ENCODE assay signal across 8 cellular contexts in the genomic region with DNA sequence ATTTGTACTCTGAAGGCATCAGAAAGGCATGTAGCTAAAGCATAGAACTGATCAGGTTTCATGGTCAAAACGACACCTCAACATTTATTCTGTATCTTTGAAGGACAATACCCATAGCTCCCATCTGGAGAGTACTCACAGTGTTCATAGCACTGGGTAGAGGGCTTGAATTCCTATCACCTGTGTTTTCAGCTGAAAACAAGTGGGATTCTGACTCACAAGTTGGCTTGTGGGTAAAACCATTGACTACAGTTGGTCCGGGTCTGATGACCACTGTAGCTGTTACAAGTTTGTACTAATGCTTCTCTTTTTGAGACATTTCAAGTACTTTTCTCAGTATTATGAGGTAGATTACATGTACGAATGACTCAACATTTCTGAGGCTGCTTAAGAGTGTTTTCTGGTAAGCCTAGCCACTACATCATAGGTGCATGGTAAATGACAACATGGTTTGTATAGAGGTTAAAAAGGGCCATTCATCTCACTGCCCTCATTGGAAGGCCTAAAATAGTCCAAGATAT.
DNase-seq lines count a peak whose midpoint lies in the region; TF ChIP-seq lines count a peak whose summit lies in the region.

No MANE protein-coding gene starts in this region.

- no peaks in the 10 kb centered on the region for H3K9me2 ChIP-seq in MM.1S (replicated peaks; ENCODE audit: insufficient read depth, low read length)

- intact Hi-C loops in tibial artery (cut with DNase I; ENCODE audit: low total_unique reads) = no loop called here

- H3K9ac ChIP-seq in MM.1S (ENCODE audit: low read length) = peak overlapping the region; percentile 87

- in situ Hi-C loops in astrocyte of the spinal cord (cut with HindIII; ENCODE audit: low sequenced_read_pairs) = no loop called here

- H3K36me3 ChIP-seq in MM.1S (replicated peaks; ENCODE audit: insufficient read depth, low read length) = no peaks in the 10 kb centered on the region
- H3K36me3 ChIP-seq in tibial artery = no peaks in the 10 kb centered on the region

- H4K20me1 ChIP-seq in MM.1S (ENCODE audit: insufficient read depth, low read length) = no peaks in the 10 kb centered on the region

- H3K27me3 ChIP-seq in MM.1S (replicated peaks; ENCODE audit: insufficient read depth, low read length) = no peaks in the 10 kb centered on the region
- no peaks in the 10 kb centered on the region for H3K27me3 ChIP-seq in tibial artery

- H3K9me3 ChIP-seq in MM.1S (replicated peaks; ENCODE audit: insufficient read depth, low read length) = no peaks in the 10 kb centered on the region
- no peaks in the 10 kb centered on the region for H3K9me3 ChIP-seq in tibial artery

- peaks cover 33% of the 10 kb centered on the region for H3F3A ChIP-seq in MM.1S (ENCODE audit: insufficient read depth, low read length)

- TF ChIP-seq CTCF in MM.1S (IDR thresholded peaks at IDR 0.05; ENCODE audit: low read length) = no peak
- no peak for TF ChIP-seq CTCF in astrocyte of the spinal cord (IDR thresholded peaks at IDR 0.05; ENCODE audit: low read depth, low read length)
- TF ChIP-seq CTCF in tibial artery (IDR thresholded peaks at IDR 0.05) = no peak

- H3K4me1 ChIP-seq in MM.1S (ENCODE audit: low read length) (peaks cover 51% of the 10 kb centered on the region), tibial artery (no peaks in the 10 kb centered on the region)

- H3K27ac ChIP-seq in MM.1S (ENCODE audit: low read length) = peak overlapping the region; percentile 98
- no peak overlapping the region for H3K27ac ChIP-seq in tibial artery

- H3K4me3 ChIP-seq in MM.1S (ENCODE audit: low read length) (peak overlapping the region; percentile 57), astrocyte of the spinal cord (ENCODE audit: low read depth, low read length) (no peak overlapping the region), tibial artery (no peak overlapping the region)

- peak; percentile 52 for DNase-seq in activated naive CD4-positive, alpha-beta T cell treated with Interleukin-2 at 50 U/mL for 16 hours
- DNase-seq in activated naive CD4-positive, alpha-beta T cell (lab: John Stamatoyannopoulos, UW) = no peak
- DNase-seq in MM.1S = peak; percentile 18
- peak; percentile 91 for DNase-seq in astrocyte of the spinal cord (ENCODE audit: low read depth, low spot score)
- peak; percentile 38 to 50 for DNase-seq in stimulated activated CD4-positive, alpha-beta T cell treated with anti-CD3 and anti-CD28 coated beads, Interleukin-15, amount 100 ng/mL, for 48 hours (ENCODE audit: low read depth in 2 of 2)
- DNase-seq in NCI-H146 (lab: John Stamatoyannopoulos, UW) = no peak
- no peak for DNase-seq in ureter (ENCODE audit: low spot score)
- DNase-seq in tibial artery = no peak

- no peaks in the 10 kb centered on the region for H3K79me2 ChIP-seq in MM.1S (ENCODE audit: low read length)

- peak overlapping the region; percentile 42 for H2AFZ ChIP-seq in MM.1S (ENCODE audit: low read length)

- H3K4me2 ChIP-seq in MM.1S (ENCODE audit: low read depth, low read length) = peak overlapping the region; percentile 93

Comparison
In these comparisons a context has a peak if more than half of its experiments do, and no peak if none do; other contexts are left out.
1. DNase-seq: peak in activated naive CD4-positive, alpha-beta T cell treated with Interleukin-2 at 50 U/mL for 16 hours (single experiment), MM.1S (single experiment), astrocyte of the spinal cord (single experiment) and stimulated activated CD4-positive, alpha-beta T cell treated with anti-CD3 and anti-CD28 coated beads, Interleukin-15, amount 100 ng/mL, for 48 hours (2 of 2); none in activated naive CD4-positive, alpha-beta T cell (0 of 4), NCI-H146 (single experiment), ureter (single experiment) and tibial artery (0 of 2).